Comparison of ENCODE assay signal across 16 cellular contexts in genomic region chr12:52441320-52441911, GRCh38. TPM values are rescaled to one million over a fixed set of nuclear protein-coding genes. Genes with fewer than 3 reads are reported as not detected.
DNase-seq lines count a peak whose midpoint lies in the region; ATAC-seq, FAIRE-seq and TF ChIP-seq lines count a peak whose summit lies in the region.
"Had no signal": no experiment of that assay in that cellular context is flagged by ENCODE, and none has a peak within 500 bp of the region (broad histone marks: within the 10 kb centered on the region; RNA-seq: fewer than 3 reads in every experiment).

No MANE protein-coding gene starts in this region.

- DNase-seq in EL: peak; percentile 50
- DNase-seq in Karpas-422: peak; percentile 51
- peak; percentile 96 for DNase-seq in bronchial epithelial cell (ENCODE audit: low read depth)
- DNase-seq in mesothelial cell of epicardium (ENCODE audit: low spot score in 2 of 2, unreplicated experiment in 2 of 2): no peak
- DNase-seq in SIG-M5 (lab: John Stamatoyannopoulos, UW): no peak
- DNase-seq in tibial nerve (ENCODE audit: low spot score in 2 of 2): no peak
- DNase-seq in T-helper 2 cell treated with Interferon-gamma antibody and Interleukin-4, amounts not matched to agents 5 μg/mL and 100 μg/mL, for 36 hours (ENCODE audit: low spot score): no peak
- DNase-seq: activated CD8-positive, alpha-beta T cell treated with anti-CD3 and anti-CD28 coated beads for 36 hours; GF-D8; H7; left lung; NCI-H2227 treated with DMSO at 0.1 percent for 48 hours; stimulated activated naive CD8-positive, alpha-beta T cell treated with anti-CD3 and anti-CD28 coated beads, Interleukin-15, amount 100 ng/mL, for 72 hours had no signal

- H4K20me1 ChIP-seq in Karpas-422 (ENCODE audit: insufficient read depth, low read depth, low read length): no peaks in the 10 kb centered on the region
- H4K20me1 ChIP-seq: BLaER1 had no signal

- H3K9me3 Mint-ChIP-seq in mesothelial cell of epicardium: no peaks in the 10 kb centered on the region
- H3K9me3 Mint-ChIP-seq in T-helper 2 cell treated with Interferon-gamma antibody and Interleukin-4, amounts not matched to agents 5 μg/mL and 100 μg/mL, for 36 hours: no peaks in the 10 kb centered on the region
- H3K9me3 Mint-ChIP-seq: activated CD8-positive, alpha-beta T cell treated with anti-CD3 and anti-CD28 coated beads for 36 hours; stimulated activated naive CD8-positive, alpha-beta T cell treated with anti-CD3 and anti-CD28 coated beads, Interleukin-15, amount 100 ng/mL, for 72 hours had no signal

- H3K9me3 ChIP-seq in Karpas-422 (ENCODE audit: low read length) (no peaks in the 10 kb centered on the region), tibial nerve (no peaks in the 10 kb centered on the region)
- H3K9me3 ChIP-seq: BLaER1, left lung had no signal

- H3K4me1 Mint-ChIP-seq in mesothelial cell of epicardium: peaks cover 55% of the 10 kb centered on the region
- H3K4me1 Mint-ChIP-seq in T-helper 2 cell treated with Interferon-gamma antibody and Interleukin-4, amounts not matched to agents 5 μg/mL and 100 μg/mL, for 36 hours (ENCODE audit: low read depth): peaks cover 2% of the 10 kb centered on the region
- H3K4me1 Mint-ChIP-seq: stimulated activated naive CD8-positive, alpha-beta T cell treated with anti-CD3 and anti-CD28 coated beads, Interleukin-15, amount 100 ng/mL, for 72 hours had no signal

- H3K9ac ChIP-seq in Karpas-422 (ENCODE audit: low read length): no peak overlapping the region
- H3K9ac ChIP-seq: BLaER1 had no signal

- 62 to 65% methylated on average over 9 of the region's 9 CpGs for whole genome bisulfite sequencing in tibial nerve, 2 donors

- H3K4me2 ChIP-seq in Karpas-422 (ENCODE audit: low read depth, low read length, poor library complexity, severe bottlenecking): no peak overlapping the region
- H3K4me2 ChIP-seq: BLaER1 had no signal

- H3K9me2 ChIP-seq in Karpas-422 (replicated peaks; ENCODE audit: insufficient read depth, low read length): no peaks in the 10 kb centered on the region

- H3K36me3 ChIP-seq in Karpas-422 (ENCODE audit: insufficient read depth, low read length) (no peaks in the 10 kb centered on the region), bronchial epithelial cell (ENCODE audit: control insufficient read depth, insufficient read depth, low read length) (no peaks in the 10 kb centered on the region), tibial nerve (no peaks in the 10 kb centered on the region)
- H3K36me3 ChIP-seq: BLaER1, brain microvascular endothelial cell, left lung had no signal

- no peak for ATAC-seq in GM21737 (IDR thresholded peaks at IDR 0.05; ENCODE audit: unreplicated experiment)
- ATAC-seq: activated CD8-positive, alpha-beta T cell treated with anti-CD3 and anti-CD28 coated beads for 36 hours; left lung; stimulated activated naive CD8-positive, alpha-beta T cell treated with anti-CD3 and anti-CD28 coated beads, Interleukin-15, amount 100 ng/mL, for 72 hours had no signal

- H3K27ac ChIP-seq in Karpas-422 (ENCODE audit: low read length) (no peak overlapping the region), tibial nerve (no peak overlapping the region)
- H3K27ac ChIP-seq: BLaER1, brain microvascular endothelial cell, left lung had no signal

- no peaks in the 10 kb centered on the region for H3K79me2 ChIP-seq in Karpas-422 (ENCODE audit: low read length)

- TF ChIP-seq POLR2A in tibial nerve (IDR thresholded peaks at IDR 0.05): no peak

- no peak for TF ChIP-seq CTCF in bronchial epithelial cell (IDR thresholded peaks at IDR 0.05; ENCODE audit: insufficient read depth, low read length, severe bottlenecking)
- no peak for TF ChIP-seq CTCF in mesothelial cell of epicardium (IDR thresholded peaks at IDR 0.05; ENCODE audit: unreplicated experiment)
- no peak for TF ChIP-seq CTCF in tibial nerve (IDR thresholded peaks at IDR 0.05)

- H3K36me3 Mint-ChIP-seq in mesothelial cell of epicardium: no peaks in the 10 kb centered on the region
- H3K36me3 Mint-ChIP-seq in T-helper 2 cell treated with Interferon-gamma antibody and Interleukin-4, amounts not matched to agents 5 μg/mL and 100 μg/mL, for 36 hours (ENCODE audit: low read depth): no peaks in the 10 kb centered on the region

- H3K4me3 Mint-ChIP-seq in mesothelial cell of epicardium: no peak overlapping the region
- H3K4me3 Mint-ChIP-seq in T-helper 2 cell treated with Interferon-gamma antibody and Interleukin-4, amounts not matched to agents 5 μg/mL and 100 μg/mL, for 36 hours: no peak overlapping the region
- H3K4me3 Mint-ChIP-seq: activated CD8-positive, alpha-beta T cell treated with anti-CD3 and anti-CD28 coated beads for 36 hours; stimulated activated naive CD8-positive, alpha-beta T cell treated with anti-CD3 and anti-CD28 coated beads, Interleukin-15, amount 100 ng/mL, for 72 hours had no signal

- H2AFZ ChIP-seq in Karpas-422 (ENCODE audit: low read length): no peak overlapping the region

- no peak overlapping the region for H3K4me3 ChIP-seq in Karpas-422 (ENCODE audit: low read length)
- no peak overlapping the region for H3K4me3 ChIP-seq in bronchial epithelial cell (ENCODE audit: low read depth, low read length)
- no peak overlapping the region for H3K4me3 ChIP-seq in tibial nerve
- H3K4me3 ChIP-seq: BLaER1, left lung had no signal

- H3K27me3 ChIP-seq in Karpas-422 (ENCODE audit: low read length): no peaks in the 10 kb centered on the region
- no peaks in the 10 kb centered on the region for H3K27me3 ChIP-seq in bronchial epithelial cell (ENCODE audit: control insufficient read depth, insufficient read depth, low read length)
- no peaks in the 10 kb centered on the region for H3K27me3 ChIP-seq in tibial nerve
- H3K27me3 ChIP-seq: BLaER1, brain microvascular endothelial cell had no signal

- H3K4me1 ChIP-seq in Karpas-422 (ENCODE audit: low read length) (no peaks in the 10 kb centered on the region), tibial nerve (peaks cover 0 to 4% (median 0%) of the 10 kb centered on the region in 4 donors)
- H3K4me1 ChIP-seq: BLaER1, left lung had no signal

- no peak for TF ChIP-seq EP300 in tibial nerve (IDR thresholded peaks at IDR 0.05)

- peak overlapping the region; percentile 94 for H3K27ac Mint-ChIP-seq in mesothelial cell of epicardium
- H3K27ac Mint-ChIP-seq in T-helper 2 cell treated with Interferon-gamma antibody and Interleukin-4, amounts not matched to agents 5 μg/mL and 100 μg/mL, for 36 hours: no peak overlapping the region
- H3K27ac Mint-ChIP-seq: activated CD8-positive, alpha-beta T cell treated with anti-CD3 and anti-CD28 coated beads for 36 hours; stimulated activated naive CD8-positive, alpha-beta T cell treated with anti-CD3 and anti-CD28 coated beads, Interleukin-15, amount 100 ng/mL, for 72 hours had no signal

- peaks cover 2% of the 10 kb centered on the region for H3K27me3 Mint-ChIP-seq in mesothelial cell of epicardium (ENCODE audit: low read depth)
- peaks cover 17% of the 10 kb centered on the region for H3K27me3 Mint-ChIP-seq in T-helper 2 cell treated with Interferon-gamma antibody and Interleukin-4, amounts not matched to agents 5 μg/mL and 100 μg/mL, for 36 hours (ENCODE audit: low read depth)

- peak; percentile 98 for FAIRE-seq in bronchial epithelial cell (lab: Jason Lieb, UNC)

RNA-seq across cellular contexts. Expression of gene KRT75, which starts 7.2 kb away (rescaled TPM):
- not detected in 2 replicates for total RNA-seq in Karpas-422 (2014; rRNA removed; shearing (Covaris generic); ENCODE audit: low replicate concordance)
- 1.8 and 7.3 TPM in 2 replicates for total RNA-seq in bronchial epithelial cell
- not detected in 3 replicates for total RNA-seq in mesothelial cell of epicardium
- total RNA-seq in tibial nerve: not detected
- total RNA-seq: activated CD8-positive, alpha-beta T cell treated with anti-CD3 and anti-CD28 coated beads for 36 hours; H7; left lung had no signal

RNA-seq across cellular contexts. Expression of gene KRT6B, which starts 10.5 kb away (rescaled TPM):
- total RNA-seq in Karpas-422 (2014; rRNA removed; shearing (Covaris generic); ENCODE audit: low replicate concordance): not detected in 2 replicates
- total RNA-seq in bronchial epithelial cell (287 and 1,881 TPM in 2 replicates), mesothelial cell of epicardium (not detected in 3 replicates), tibial nerve (not detected)
- total RNA-seq: activated CD8-positive, alpha-beta T cell treated with anti-CD3 and anti-CD28 coated beads for 36 hours; H7; left lung had no signal

RNA-seq across cellular contexts. Expression of gene KRT6C, which starts 32.2 kb away (rescaled TPM):
- not detected in 2 replicates for total RNA-seq in Karpas-422 (2014; rRNA removed; shearing (Covaris generic); ENCODE audit: low replicate concordance)
- total RNA-seq in bronchial epithelial cell (16.8 and 138 TPM in 2 replicates), mesothelial cell of epicardium (not detected in 3 replicates), tibial nerve (not detected)
- total RNA-seq: activated CD8-positive, alpha-beta T cell treated with anti-CD3 and anti-CD28 coated beads for 36 hours; H7; left lung had no signal

RNA-seq across cellular contexts. Expression of gene KRT82, which starts 35.3 kb away (rescaled TPM):
- total RNA-seq in Karpas-422 (2014; rRNA removed; shearing (Covaris generic); ENCODE audit: low replicate concordance): not detected in 2 replicates
- not detected in 2 replicates for total RNA-seq in bronchial epithelial cell
- total RNA-seq in mesothelial cell of epicardium: not detected in 3 replicates
- not detected for total RNA-seq in tibial nerve
- total RNA-seq: activated CD8-positive, alpha-beta T cell treated with anti-CD3 and anti-CD28 coated beads for 36 hours; H7; left lung had no signal

RNA-seq across cellular contexts. Expression of gene KRT6A, which starts 51.6 kb away (rescaled TPM):
- not detected in 2 replicates for total RNA-seq in Karpas-422 (2014; rRNA removed; shearing (Covaris generic); ENCODE audit: low replicate concordance)
- total RNA-seq in bronchial epithelial cell (13,929 and 17,192 TPM in 2 replicates), mesothelial cell of epicardium (1.2 TPM in 1 of 3 replicates, not detected in the others), tibial nerve (under 1 TPM in 1 of 4 donors, not detected in 3; 0.30 TPM)
- total RNA-seq: activated CD8-positive, alpha-beta T cell treated with anti-CD3 and anti-CD28 coated beads for 36 hours; H7 had no signal

Comparison
In these comparisons a context has a peak if more than half of its experiments do, and no peak if none do; other contexts are left out.
1. DNase-seq: peak in EL (single experiment), Karpas-422 (single experiment) and bronchial epithelial cell (single experiment); none in mesothelial cell of epicardium (0 of 2), SIG-M5 (single experiment), tibial nerve (0 of 2) and T-helper 2 cell treated with Interferon-gamma antibody and Interleukin-4, amounts not matched to agents 5 μg/mL and 100 μg/mL, for 36 hours (single experiment).
2. RNA of gene KRT6B, which starts 10.5 kb away (total RNA-seq): 287 to 1,881 TPM in bronchial epithelial cell; not detected in mesothelial cell of epicardium, not detected in Karpas-422 and not detected in tibial nerve; every median in the first group is over 100 times any median in the second.
3. RNA of gene KRT6C, which starts 32.2 kb away (total RNA-seq): 16.8 to 138 TPM in bronchial epithelial cell; not detected in Karpas-422, not detected in mesothelial cell of epicardium and not detected in tibial nerve; every median in the first group is over 10 times any median in the second.